ENCODE assay signal across 8 cellular contexts in the genomic region with DNA sequence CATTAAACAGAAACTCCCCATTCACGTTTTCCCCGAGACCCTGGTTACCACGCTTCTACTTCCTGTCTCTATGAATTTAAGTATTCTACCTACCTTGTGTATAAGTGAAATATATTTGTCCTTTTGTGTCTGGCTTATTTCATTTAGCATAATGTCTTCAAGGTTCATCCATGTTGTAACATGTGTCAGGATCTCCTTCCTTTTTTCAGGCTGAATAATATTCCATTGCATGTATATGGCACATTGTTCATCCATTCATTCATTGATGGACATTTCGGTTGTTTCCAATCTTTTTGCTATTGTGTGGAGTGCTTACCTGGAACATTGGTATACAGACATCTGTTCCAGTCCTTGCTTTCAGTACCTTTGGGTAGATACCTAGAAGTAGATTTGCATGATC.
"Had no signal": no experiment of that assay in that cellular context is flagged by ENCODE, and none has a peak within 500 bp of the region (broad histone marks: within the 10 kb centered on the region; RNA-seq: fewer than 3 reads in every experiment).

No MANE protein-coding gene starts in this region.

- DNase-seq: GM23248, GOT3, H7, KBM-7 had no signal

- ATAC-seq: HCT116, HepG2 had no signal

- FAIRE-seq: HepG2 had no signal

- H3K27me3 Mint-ChIP-seq: IgD-negative memory B cell had no signal

- H3K4me3 Mint-ChIP-seq: IgD-negative memory B cell had no signal

- H3K27ac Mint-ChIP-seq: IgD-negative memory B cell had no signal

- H3K9me3 ChIP-seq: HAP-1 had no signal

- H3K9me3 Mint-ChIP-seq: IgD-negative memory B cell had no signal
